In genomic region chr9:127965953-127966352, GRCh38 we compare ENCODE assay signal across 1 cellular context.
TF ChIP-seq lines count a peak whose summit lies in the region.

No MANE protein-coding gene starts in this region.

TF ChIP-seq in SK-N-SH, 30 proteins besides CTCF, POLR2A, EP300 and RAD21 (continued from another document):
- 0 out of 2 replicates have a peak, but pooled peaks have one; percentile 2 for TF ChIP-seq ZBTB33 (IDR thresholded peaks at IDR 0.05; ENCODE audit: borderline replicate concordance, low read depth)
